14 cellular contexts compared by ENCODE assay signal in the genomic region with DNA sequence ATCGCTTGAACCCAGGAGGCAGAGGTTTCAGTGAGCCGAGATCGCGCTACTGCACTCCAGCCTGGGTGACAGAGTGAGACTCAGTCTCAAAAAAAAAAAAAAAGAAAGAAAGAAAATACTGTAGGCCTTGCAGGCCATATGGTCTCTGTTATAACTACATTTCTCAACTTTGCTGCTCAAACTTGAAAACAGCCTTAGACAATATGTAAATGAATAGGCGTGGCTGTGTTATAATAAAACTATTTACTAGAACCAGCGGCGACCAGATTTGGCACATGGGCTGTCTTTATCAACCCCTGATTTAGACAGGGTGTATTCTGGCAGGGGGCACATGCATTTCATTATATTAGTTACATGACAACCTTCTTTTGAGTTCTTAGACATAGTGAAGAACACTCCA.
"Had no signal": no experiment of that assay in that cellular context is flagged by ENCODE, and none has a peak within 500 bp of the region (broad histone marks: within the 10 kb centered on the region; RNA-seq: fewer than 3 reads in every experiment).

No MANE protein-coding gene starts in this region.

- H3K27ac Mint-ChIP-seq: activated naive CD4-positive, alpha-beta T cell treated with anti-CD3 and anti-CD28 coated beads, Interleukin-2, amount 50 U/mL, for 24 hours; brain; endodermal cell; naive thymus-derived CD8-positive, alpha-beta T cell; stimulated activated effector memory CD8-positive, alpha-beta T cell treated with anti-CD3 and anti-CD28 coated beads, Interleukin-12 subunit alpha, Interleukin-12 subunit beta, amount 100 ng/mL, for 72 hours; T-helper 1 cell treated with Interleukin-12 subunit alpha and Interleukin-12 subunit beta and Interleukin-4 antibody, amounts not matched to agents 30 μg/mL and 1 μg/mL, for 36 hours; type B pancreatic cell had no signal

- H3K36me3 Mint-ChIP-seq: activated naive CD4-positive, alpha-beta T cell treated with anti-CD3 and anti-CD28 coated beads, Interleukin-2, amount 50 U/mL, for 24 hours; naive thymus-derived CD8-positive, alpha-beta T cell; stimulated activated effector memory CD8-positive, alpha-beta T cell treated with anti-CD3 and anti-CD28 coated beads, Interleukin-12 subunit alpha, Interleukin-12 subunit beta, amount 100 ng/mL, for 72 hours had no signal

- DNase-seq: activated CD4-positive, alpha-beta T cell treated with anti-CD3 and anti-CD28 coated beads, Interleukin-2, amount 50 U/mL, for 1 hour; amniotic stem cell; cerebellar nuclear complex; endodermal cell; naive thymus-derived CD8-positive, alpha-beta T cell; right cardiac atrium had no signal

- H3K27me3 Mint-ChIP-seq: activated naive CD4-positive, alpha-beta T cell treated with anti-CD3 and anti-CD28 coated beads, Interleukin-2, amount 50 U/mL, for 24 hours; naive thymus-derived CD8-positive, alpha-beta T cell; type B pancreatic cell had no signal

- H3K27me3 ChIP-seq: gastroesophageal sphincter had no signal

- H3K4me3 ChIP-seq: gastroesophageal sphincter, smooth muscle cell had no signal

- ATAC-seq: gastroesophageal sphincter; naive thymus-derived CD8-positive, alpha-beta T cell had no signal

- H3K4me1 Mint-ChIP-seq: stimulated activated effector memory CD8-positive, alpha-beta T cell treated with anti-CD3 and anti-CD28 coated beads, Interleukin-12 subunit alpha, Interleukin-12 subunit beta, amount 100 ng/mL, for 72 hours had no signal

- H3K9me3 Mint-ChIP-seq: activated naive CD4-positive, alpha-beta T cell treated with anti-CD3 and anti-CD28 coated beads, Interleukin-2, amount 50 U/mL, for 24 hours; brain; endodermal cell; naive thymus-derived CD8-positive, alpha-beta T cell; stimulated activated effector memory CD8-positive, alpha-beta T cell treated with anti-CD3 and anti-CD28 coated beads, Interleukin-12 subunit alpha, Interleukin-12 subunit beta, amount 100 ng/mL, for 72 hours; T-helper 1 cell treated with Interleukin-12 subunit alpha and Interleukin-12 subunit beta and Interleukin-4 antibody, amounts not matched to agents 30 μg/mL and 1 μg/mL, for 36 hours; type B pancreatic cell had no signal

- FAIRE-seq: keratinocyte had no signal

- H3K36me3 ChIP-seq: gastroesophageal sphincter had no signal

- H3K4me3 Mint-ChIP-seq: activated naive CD4-positive, alpha-beta T cell treated with anti-CD3 and anti-CD28 coated beads, Interleukin-2, amount 50 U/mL, for 24 hours; brain; endodermal cell; naive thymus-derived CD8-positive, alpha-beta T cell; stimulated activated effector memory CD8-positive, alpha-beta T cell treated with anti-CD3 and anti-CD28 coated beads, Interleukin-12 subunit alpha, Interleukin-12 subunit beta, amount 100 ng/mL, for 72 hours; T-helper 1 cell treated with Interleukin-12 subunit alpha and Interleukin-12 subunit beta and Interleukin-4 antibody, amounts not matched to agents 30 μg/mL and 1 μg/mL, for 36 hours; type B pancreatic cell had no signal

- H3K4me2 ChIP-seq: smooth muscle cell had no signal

- H3K27ac ChIP-seq: gastroesophageal sphincter had no signal

- H3K9me3 ChIP-seq: gastroesophageal sphincter had no signal
